ENCODE assay signal across 33 cellular contexts in the genomic region with DNA sequence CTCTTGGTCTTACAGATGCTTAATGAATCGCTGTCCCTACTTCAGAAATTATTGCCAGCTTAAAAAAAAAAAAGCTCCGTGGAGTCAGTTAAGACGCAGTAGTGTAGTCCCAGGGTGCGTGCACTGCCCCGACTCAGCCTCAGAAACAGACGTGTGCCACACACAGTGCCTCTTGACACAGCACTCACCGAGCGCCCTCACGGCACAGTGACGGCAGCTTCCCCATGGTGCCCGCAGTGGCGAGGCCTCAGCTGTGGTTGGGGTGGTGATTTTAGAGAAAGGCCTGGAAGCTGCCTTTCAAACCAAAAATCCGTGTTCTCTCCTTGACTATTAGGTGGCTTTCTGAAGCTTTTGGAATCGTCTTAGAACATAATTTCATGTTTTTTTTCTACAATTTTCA.
"Had no signal": no experiment of that assay in that cellular context is flagged by ENCODE, and none has a peak within 500 bp of the region (broad histone marks: within the 10 kb centered on the region; RNA-seq: fewer than 3 reads in every experiment).

No MANE protein-coding gene starts in this region.

- H3K4me1 Mint-ChIP-seq: activated B cell treated with CpG ODN at 0.5 μM for 24 hours, endodermal cell had no signal

- H3K27ac Mint-ChIP-seq: activated B cell treated with CpG ODN at 0.5 μM for 24 hours; activated CD8-positive, alpha-beta T cell treated with anti-CD3 and anti-CD28 coated beads for 36 hours; activated naive CD8-positive, alpha-beta T cell; activated T-helper 17 cell treated with anti-CD3 and anti-CD28 coated beads, Interleukin-2, amount 50 U/mL, for 72 hours; endodermal cell; T-helper 17 cell; T-helper 2 cell treated with Interferon-gamma antibody and Interleukin-4, amounts not matched to agents 5 μg/mL and 100 μg/mL, for 36 hours had no signal

- H3K27me3 Mint-ChIP-seq: activated B cell treated with CpG ODN at 0.5 μM for 24 hours; activated CD8-positive, alpha-beta T cell treated with anti-CD3 and anti-CD28 coated beads for 36 hours; activated naive CD8-positive, alpha-beta T cell; activated T-helper 17 cell treated with anti-CD3 and anti-CD28 coated beads, Interleukin-2, amount 50 U/mL, for 72 hours; T-helper 17 cell had no signal

- H2AFZ ChIP-seq: hepatocyte had no signal

- H3K9me3 Mint-ChIP-seq: activated B cell treated with CpG ODN at 0.5 μM for 24 hours; activated CD8-positive, alpha-beta T cell treated with anti-CD3 and anti-CD28 coated beads for 36 hours; activated T-cell treated with anti-CD3 and anti-CD28 coated beads, Interleukin-2, amount 50 U/mL, for 4 hours; activated T-helper 17 cell treated with anti-CD3 and anti-CD28 coated beads, Interleukin-2, amount 50 U/mL, for 72 hours; endodermal cell; T-helper 2 cell treated with Interferon-gamma antibody and Interleukin-4, amounts not matched to agents 5 μg/mL and 100 μg/mL, for 36 hours had no signal

- H3K4me3 ChIP-seq: body of pancreas, colonic mucosa, esophagus muscularis mucosa, gastrocnemius medialis, heart left ventricle, hepatocyte had no signal

- H3K27me3 ChIP-seq: body of pancreas, colonic mucosa, esophagus muscularis mucosa, foreskin keratinocyte, gastrocnemius medialis, heart left ventricle, hepatocyte had no signal

- H3K4me1 ChIP-seq: body of pancreas, colonic mucosa, foreskin keratinocyte, gastrocnemius medialis had no signal

- H3K4me2 ChIP-seq: hepatocyte had no signal

- DNase-seq: activated B cell treated with CpG ODN at 0.5 μM for 24 hours; activated CD4-positive, alpha-beta T cell treated with anti-CD3 and anti-CD28 coated beads for 48 hours; activated CD4-positive, alpha-beta T cell treated with anti-CD3 and anti-CD28 coated beads, Interleukin-2, amount 50 U/mL, for 1 hour; activated CD4-positive, alpha-beta T cell treated with anti-CD3 and anti-CD28 coated beads, Interleukin-2, amount 50 U/mL, for 48 hours; activated CD8-positive, alpha-beta memory T cell treated with anti-CD3 and anti-CD28 coated beads for 24 hours; activated CD8-positive, alpha-beta T cell treated with anti-CD3 and anti-CD28 coated beads for 36 hours; activated effector memory CD4-positive, alpha-beta T cell treated with Interleukin-2 at 50 U/mL for 16 hours; activated gamma-delta T cell treated with Interleukin-2 at 50 U/mL for 16 hours; activated naive CD4-positive, alpha-beta T cell treated with anti-CD3 and anti-CD28 coated beads, Interleukin-2, amount 50 U/mL, for 16 hours; activated naive CD4-positive, alpha-beta T cell treated with Interleukin-2 at 50 U/mL for 16 hours; activated T-cell treated with anti-CD3 and anti-CD28 coated beads, Interleukin-2, amount 50 U/mL, for 4 hours; amniotic stem cell; anterior cingulate cortex; body of pancreas; caudate nucleus; cerebellar nuclear complex; colonic mucosa; effector CD8-positive, alpha-beta T cell; endodermal cell; erythroblast; foreskin keratinocyte; gastrocnemius medialis; glutamatergic neuron; heart left ventricle; T-helper 17 cell; T1000; WERI-Rb-1 had no signal

- ATAC-seq: activated CD4-positive, CD25-positive, alpha-beta regulatory T cell treated with anti-CD3 and anti-CD28 coated beads, Interleukin-2, amount 50 U/mL, for 24 hours; activated CD8-positive, alpha-beta T cell treated with anti-CD3 and anti-CD28 coated beads for 36 hours; activated T-cell treated with anti-CD3 and anti-CD28 coated beads, Interleukin-2, amount 50 U/mL, for 4 hours; activated T-helper 17 cell treated with anti-CD3 and anti-CD28 coated beads, Interleukin-2, amount 50 U/mL, for 72 hours; body of pancreas; foreskin keratinocyte; gastrocnemius medialis; heart left ventricle; T-helper 17 cell had no signal

- H3K9me3 ChIP-seq: body of pancreas, colonic mucosa, esophagus muscularis mucosa, gastrocnemius medialis, heart left ventricle had no signal

- H3K4me3 Mint-ChIP-seq: activated B cell treated with CpG ODN at 0.5 μM for 24 hours; activated CD8-positive, alpha-beta T cell treated with anti-CD3 and anti-CD28 coated beads for 36 hours; activated naive CD8-positive, alpha-beta T cell; activated T-cell treated with anti-CD3 and anti-CD28 coated beads, Interleukin-2, amount 50 U/mL, for 4 hours; activated T-helper 17 cell treated with anti-CD3 and anti-CD28 coated beads, Interleukin-2, amount 50 U/mL, for 72 hours; endodermal cell; T-helper 17 cell; T-helper 2 cell treated with Interferon-gamma antibody and Interleukin-4, amounts not matched to agents 5 μg/mL and 100 μg/mL, for 36 hours had no signal

- H3K27ac ChIP-seq: body of pancreas, colonic mucosa, esophagus muscularis mucosa, foreskin keratinocyte, gastrocnemius medialis, heart left ventricle, hepatocyte, WERI-Rb-1 had no signal
